Comparison of ENCODE assay signal across 27 cellular contexts in genomic region chr3:184211297-184211696, GRCh38. TPM values are rescaled to one million over a fixed set of nuclear protein-coding genes. Genes with fewer than 3 reads are reported as not detected.
DNase-seq lines count a peak whose midpoint lies in the region; ATAC-seq, FAIRE-seq and TF ChIP-seq lines count a peak whose summit lies in the region.
"Had no signal": no experiment of that assay in that cellular context is flagged by ENCODE, and none has a peak within 500 bp of the region (broad histone marks: within the 10 kb centered on the region; RNA-seq: fewer than 3 reads in every experiment).

No MANE protein-coding gene starts in this region.

- no peaks in the 10 kb centered on the region for H3K9me2 ChIP-seq in SK-N-SH

- H3K4me2 ChIP-seq in SK-N-SH (no peak overlapping the region), K562 (ENCODE audit: insufficient read depth, low read length) (no peak overlapping the region)
- H3K4me2 ChIP-seq: BLaER1 had no signal

- H3K9me1 ChIP-seq in K562 (ENCODE audit: control insufficient read depth, insufficient read depth, low read length): no peaks in the 10 kb centered on the region

- TF ChIP-seq CTCF in SK-N-SH (IDR thresholded peaks at IDR 0.05): no peak
- no peak for TF ChIP-seq CTCF in K562 (IDR thresholded peaks at IDR 0.05 in 2 of 3, conservative IDR thresholded peaks at IDR 0.05 in 1 of 3; ENCODE audit: insufficient read depth in 2 of 3, low read depth in 1 of 3, low read length in 3 of 3)

- in situ Hi-C loops in K562 (cut with MboI): no loop called here

- POLR2A ChIA-PET in SK-N-SH (lab: Yijun Ruan, JAX): interaction anchor here (0.9 kb wide), 1 partner anchor 17 kb away, joined by 5 read pairs; no protein-coding TSS in a partner anchor
- POLR2A ChIA-PET in K562 (lab: Yijun Ruan, JAX): interaction anchor here (0.7 to 1.7 kb wide), 4 partner anchors 8 to 28 kb away, joined by 3 to 4 read pairs (median 3); no protein-coding TSS in a partner anchor

- no peak for FAIRE-seq in K562 (lab: Jason Lieb, UNC)
- FAIRE-seq: A204.1, GM12878, GM12892, GM18507 had no signal

- CTCF ChIA-PET in SK-N-SH (lab: Yijun Ruan, JAX): interaction anchor here (0.6 to 5.3 kb wide), 3 partner anchors 17 to 76 kb away, joined by 3 to 48 read pairs (median 17); partner anchors contain the start of genes EEF1AKMT4 and VWA5B2
- CTCF ChIA-PET in K562 (lab: Yijun Ruan, JAX; ENCODE audit: low intra/inter-chr PET ratio): no interaction called here

- H3K79me2 ChIP-seq in SK-N-SH (ENCODE audit: insufficient read depth): no peaks in the 10 kb centered on the region
- no peaks in the 10 kb centered on the region for H3K79me2 ChIP-seq in K562 (ENCODE audit: control insufficient read depth, insufficient read depth, low read length)

- no peak overlapping the region for H3K9ac ChIP-seq in SK-N-SH
- H3K9ac ChIP-seq in K562 (ENCODE audit: insufficient read depth in 1 of 2, low read depth in 2 of 2, low read length in 2 of 2): no peak overlapping the region
- H3K9ac ChIP-seq: BLaER1 had no signal

- no peak for TF ChIP-seq POLR2A in K562 (conservative IDR thresholded peaks at IDR 0.05)

- peaks cover 15% of the 10 kb centered on the region; the same call in 1 of the 2 replicates for H3K27me3 ChIP-seq in SK-N-SH (ENCODE audit: insufficient read depth)
- H3K27me3 ChIP-seq in K562 (ENCODE audit: control insufficient read depth in 2 of 2, insufficient read depth in 2 of 2, low read length in 2 of 2): peaks cover 29 to 38% of the 10 kb centered on the region in 2 experiments; a peak in 4 of 5 replicates
- H3K27me3 ChIP-seq: BLaER1 had no signal

- TF ChIP-seq EP300 in SK-N-SH (IDR thresholded peaks at IDR 0.05; ENCODE audit: borderline replicate concordance in 1 of 2, low read depth in 1 of 2, low read length in 1 of 2) (peak in 1 of 2 experiments; percentile 99; a peak in 2 of 4 replicates), K562 (IDR thresholded peaks at IDR 0.05; ENCODE audit: low read length) (no peak)

- H2AFZ ChIP-seq in SK-N-SH (ENCODE audit: low read depth) (no peak overlapping the region), K562 (ENCODE audit: low read depth, low read length) (no peak overlapping the region)

- 17% methylated on average over 5 of the region's 5 CpGs for WGBS in SK-N-SH (ENCODE audit: low lambda C conversion rate)
- 8% methylated on average over 5 of the region's 5 CpGs for whole genome bisulfite sequencing in K562 (ENCODE audit: insufficient coverage, low coverage, missing lambda C conversion rate)

- H3K27ac ChIP-seq in SK-N-SH (ENCODE audit: low read depth in 2 of 2, low read length in 1 of 2): peak overlapping the region in 1 of 2 experiments; percentile 86; a peak in 2 of 4 replicates
- no peak overlapping the region for H3K27ac ChIP-seq in K562 (ENCODE audit: extremely low read depth, low read depth, low read length)
- H3K27ac ChIP-seq: BLaER1 had no signal

- no peaks in the 10 kb centered on the region for H4K20me1 ChIP-seq in SK-N-SH (ENCODE audit: insufficient read depth)
- H4K20me1 ChIP-seq in K562 (replicated peaks; ENCODE audit: control insufficient read depth, insufficient read depth, low read length): no peaks in the 10 kb centered on the region
- H4K20me1 ChIP-seq: BLaER1 had no signal

- peaks cover 0 to 3% of the 10 kb centered on the region in 2 experiments; a peak in 1 of 4 replicates for H3K4me1 ChIP-seq in SK-N-SH (ENCODE audit: control insufficient read depth in 1 of 2, insufficient read depth in 2 of 2, low read depth in 1 of 2, low read length in 1 of 2)
- no peaks in the 10 kb centered on the region; a peak in 1 of 5 replicates for H3K4me1 ChIP-seq in K562 (replicated peaks in 1 of 2; ENCODE audit: control insufficient read depth in 2 of 2, insufficient read depth in 2 of 2, low read length in 2 of 2)
- H3K4me1 ChIP-seq: BLaER1 had no signal

- DNase-seq in SK-N-DZ (ENCODE audit: low spot score): peak; percentile 99
- DNase-seq in SK-N-SH: peak; percentile 67
- DNase-seq in K562 (ENCODE audit: extremely low read depth in 1 of 4, low spot score in 3 of 4): no peak
- DNase-seq: 8988T; ACHN; BE2C; C1 segment of cervical spinal cord; CD4-positive, alpha-beta memory T cell; CD4-positive, CD25-positive, alpha-beta regulatory T cell; CD8-positive, alpha-beta memory T cell; COR-L47; DMS 273 treated with DMSO at 0.1 percent for 48 hours; DMS153; DMS53; DMS79; DND-41; EL; GDM1 had no signal

- no peaks in the 10 kb centered on the region for H3F3A ChIP-seq in SK-N-SH (replicated peaks; ENCODE audit: insufficient read depth)

- H3K9me3 ChIP-seq in SK-N-SH: no peaks in the 10 kb centered on the region
- no peaks in the 10 kb centered on the region for H3K9me3 ChIP-seq in K562 (replicated peaks; ENCODE audit: control insufficient read depth, insufficient read depth, low read depth, low read length)
- H3K9me3 ChIP-seq: BE2C, BLaER1 had no signal

- no TSS peak for BruUV-seq in K562 (replicated peaks; lab: Mats Ljungman, UMichigan)

- TF ChIP-seq RAD21 in SK-N-SH (IDR thresholded peaks at IDR 0.05; ENCODE audit: low read length) (peak; percentile 26), K562 (CRISPR knock-in tag; conservative IDR thresholded peaks at IDR 0.05 in 1 of 2, IDR thresholded peaks at IDR 0.05 in 1 of 2) (no peak)

- H3K36me3 ChIP-seq in SK-N-SH (replicated peaks in 1 of 2; ENCODE audit: control insufficient read depth in 1 of 2, insufficient read depth in 2 of 2, low read length in 1 of 2) (no peaks in the 10 kb centered on the region), K562 (ENCODE audit: control insufficient read depth, insufficient read depth, low read length) (no peaks in the 10 kb centered on the region)
- H3K36me3 ChIP-seq: BE2C, BLaER1 had no signal

- H3K4me3 ChIP-seq in SK-N-SH (ENCODE audit: low read depth in 2 of 2, low read length in 1 of 2): no peak overlapping the region
- no peak overlapping the region for H3K4me3 ChIP-seq in K562
- H3K4me3 ChIP-seq: BLaER1, GM12878 had no signal

- intact Hi-C loops in K562 (cut with micrococcal nuclease): no loop called here

- ATAC-seq in K562: no peak
- no peak for ATAC-seq in GM19328 (IDR thresholded peaks at IDR 0.05; ENCODE audit: unreplicated experiment)
- ATAC-seq in HG02970 (IDR thresholded peaks at IDR 0.05; ENCODE audit: low FRiP score, unreplicated experiment): no peak
- ATAC-seq: GM12878 had no signal

RNA-seq across cellular contexts. Expression of gene VWA5B2, which starts 18.1 kb away (rescaled TPM):
- polyA plus RNA-seq in SK-N-DZ (2014; cell fraction: cytosol; rRNA removed): 11.3 and 11.7 TPM in 2 replicates
- polyA plus RNA-seq in SK-N-DZ (2014; cell fraction: nucleus; rRNA removed): 60.4 and 113 TPM in 2 replicates
- 0.08 and 0.19 TPM in 2 replicates for polyA plus RNA-seq in SK-N-SH (2012; rRNA removed)
- 0.05 and 0.20 TPM in 2 replicates for polyA plus RNA-seq in SK-N-SH (2012; cell fraction: cytosol; rRNA removed)
- polyA plus RNA-seq in SK-N-SH (2012; cell fraction: nucleus; rRNA removed): 0.98 and 1.8 TPM in 2 replicates
- total RNA-seq in K562 (2011; cell fraction: chromatin; rRNA removed; ENCODE audit: low replicate concordance): not detected in 2 replicates
- not detected in 2 replicates for total RNA-seq in K562 (2011; cell fraction: nucleolus; rRNA removed)
- total RNA-seq in K562 (2011; cell fraction: nucleoplasm; rRNA removed): not detected in 2 replicates
- total RNA-seq in K562 (2014; rRNA removed): not detected in 2 replicates
- total RNA-seq in K562 (2014; rRNA removed; fragmentation: Illumina TruSeq; extraction: Trizol): not detected in 2 replicates
- not detected in 2 replicates for total RNA-seq in K562 (2015; rRNA removed; fragmentation: Illumina TruSeq; extraction: Trizol)
- total RNA-seq in K562 (2021): 0.04 TPM in 1 of 2 replicates, not detected in the other
- not detected in 2 replicates for polyA plus RNA-seq in K562 (2011; rRNA removed)
- polyA plus RNA-seq in K562 (2011; cell fraction: cytosol; rRNA removed): not detected in 2 replicates
- not detected in 2 replicates for polyA plus RNA-seq in K562 (2011; cell fraction: nucleus; rRNA removed)
- polyA plus RNA-seq in K562 (2012): 0.03 and 0.18 TPM in 2 replicates
- polyA plus RNA-seq in K562 (2014; fragmentation: Illumina TruSeq; extraction: Trizol): not detected in 2 replicates
- polyA plus RNA-seq in K562 (2014; fragmentation: Nextera tagmentation; extraction: Ambion mirVana): not detected
- not detected in 2 replicates for polyA plus RNA-seq in K562 (2014; rRNA removed)
- polyA minus RNA-seq in K562 (2011; rRNA and poly(A)+ RNA removed): not detected in 2 replicates
- polyA minus RNA-seq in K562 (2011; cell fraction: cytosol; rRNA and poly(A)+ RNA removed): not detected in 2 replicates
- polyA minus RNA-seq in K562 (2011; cell fraction: nucleus; rRNA and poly(A)+ RNA removed): not detected in 2 replicates
- total RNA-seq: CD4-positive, alpha-beta memory T cell; CD4-positive, CD25-positive, alpha-beta regulatory T cell; Daoy; GM12878 had no signal
- polyA plus RNA-seq: AG04450; CD8-positive, alpha-beta memory T cell had no signal

RNA-seq across cellular contexts. Expression of gene ABCF3, which starts 25.3 kb away (rescaled TPM):
- polyA plus RNA-seq in SK-N-DZ (2014; cell fraction: cytosol; rRNA removed): 18.0 and 31.9 TPM in 2 replicates
- 93.1 and 143 TPM in 2 replicates for polyA plus RNA-seq in SK-N-DZ (2014; cell fraction: nucleus; rRNA removed)
- polyA plus RNA-seq in SK-N-SH (2012; rRNA removed): 55.6 and 59.2 TPM in 2 replicates
- polyA plus RNA-seq in SK-N-SH (2012; cell fraction: cytosol; rRNA removed): 23.3 and 30.6 TPM in 2 replicates
- polyA plus RNA-seq in SK-N-SH (2012; cell fraction: nucleus; rRNA removed): 148 and 153 TPM in 2 replicates
- 203 and 374 TPM in 2 replicates for total RNA-seq in K562 (2011; cell fraction: chromatin; rRNA removed; ENCODE audit: low replicate concordance)
- total RNA-seq in K562 (2011; cell fraction: nucleolus; rRNA removed): 204 and 235 TPM in 2 replicates
- total RNA-seq in K562 (2011; cell fraction: nucleoplasm; rRNA removed): 155 and 178 TPM in 2 replicates
- total RNA-seq in K562 (2014; rRNA removed): 47.1 and 54.2 TPM in 2 replicates
- total RNA-seq in K562 (2014; rRNA removed; fragmentation: Illumina TruSeq; extraction: Trizol): 17.6 and 20.0 TPM in 2 replicates
- 33.6 and 37.7 TPM in 2 replicates for total RNA-seq in K562 (2015; rRNA removed; fragmentation: Illumina TruSeq; extraction: Trizol)
- 61.9 and 77.9 TPM in 2 replicates for total RNA-seq in K562 (2021)
- 45.1 and 59.3 TPM in 2 replicates for polyA plus RNA-seq in K562 (2011; rRNA removed)
- polyA plus RNA-seq in K562 (2011; cell fraction: cytosol; rRNA removed): 54.7 and 103 TPM in 2 replicates
- polyA plus RNA-seq in K562 (2011; cell fraction: nucleus; rRNA removed): 298 and 363 TPM in 2 replicates
- polyA plus RNA-seq in K562 (2012): 47.0 and 54.1 TPM in 2 replicates
- polyA plus RNA-seq in K562 (2014; fragmentation: Illumina TruSeq; extraction: Trizol): 51.0 and 57.1 TPM in 2 replicates
- 10 to 100 TPM in 1 of 2 experiments, 1 to 10 TPM in 1; 6.7 to 23.7 TPM for polyA plus RNA-seq in K562 (2014; fragmentation: Nextera tagmentation; extraction: Ambion mirVana)
- polyA plus RNA-seq in K562 (2014; rRNA removed): 65.0 and 68.5 TPM in 2 replicates
- polyA minus RNA-seq in K562 (2011; rRNA and poly(A)+ RNA removed): 45.4 and 50.7 TPM in 2 replicates
- polyA minus RNA-seq in K562 (2011; cell fraction: cytosol; rRNA and poly(A)+ RNA removed): 31.0 and 41.5 TPM in 2 replicates
- 96.3 and 137 TPM in 2 replicates for polyA minus RNA-seq in K562 (2011; cell fraction: nucleus; rRNA and poly(A)+ RNA removed)

RNA-seq across cellular contexts. Expression of gene AP2M1, which starts 36.6 kb away (rescaled TPM):
- polyA plus RNA-seq in SK-N-DZ (2014; cell fraction: cytosol; rRNA removed): 334 and 339 TPM in 2 replicates
- 274 and 313 TPM in 2 replicates for polyA plus RNA-seq in SK-N-DZ (2014; cell fraction: nucleus; rRNA removed)
- polyA plus RNA-seq in SK-N-SH (2012; rRNA removed) (645 and 759 TPM in 2 replicates), K562 (2011; rRNA removed) (505 and 704 TPM in 2 replicates), K562 (2014; fragmentation: Illumina TruSeq; extraction: Trizol) (400 and 440 TPM in 2 replicates), K562 (2014; fragmentation: Nextera tagmentation; extraction: Ambion mirVana) (100 to 1,000 TPM; 118 to 252 TPM), K562 (2014; rRNA removed) (275 and 325 TPM in 2 replicates)
- polyA plus RNA-seq in SK-N-SH (2012; cell fraction: cytosol; rRNA removed): 537 and 665 TPM in 2 replicates
- polyA plus RNA-seq in SK-N-SH (2012; cell fraction: nucleus; rRNA removed): 480 and 683 TPM in 2 replicates
- total RNA-seq in K562 (2011; cell fraction: chromatin; rRNA removed; ENCODE audit: low replicate concordance): 357 and 707 TPM in 2 replicates
- total RNA-seq in K562 (2011; cell fraction: nucleolus; rRNA removed): 352 and 411 TPM in 2 replicates
- 363 and 369 TPM in 2 replicates for total RNA-seq in K562 (2011; cell fraction: nucleoplasm; rRNA removed)
- total RNA-seq in K562 (2014; rRNA removed) (282 and 320 TPM in 2 replicates), K562 (2014; rRNA removed; fragmentation: Illumina TruSeq; extraction: Trizol) (277 and 296 TPM in 2 replicates), K562 (2015; rRNA removed; fragmentation: Illumina TruSeq; extraction: Trizol) (247 and 250 TPM in 2 replicates), K562 (2021) (367 and 385 TPM in 2 replicates)
- polyA plus RNA-seq in K562 (2011; cell fraction: cytosol; rRNA removed): 307 and 406 TPM in 2 replicates
- polyA plus RNA-seq in K562 (2011; cell fraction: nucleus; rRNA removed): 576 and 635 TPM in 2 replicates
- polyA plus RNA-seq in K562 (2012): 764 and 803 TPM in 2 replicates
- polyA minus RNA-seq in K562 (2011; rRNA and poly(A)+ RNA removed): 381 and 396 TPM in 2 replicates
- polyA minus RNA-seq in K562 (2011; cell fraction: cytosol; rRNA and poly(A)+ RNA removed): 150 and 169 TPM in 2 replicates
- 111 and 158 TPM in 2 replicates for polyA minus RNA-seq in K562 (2011; cell fraction: nucleus; rRNA and poly(A)+ RNA removed)

RNA-seq across cellular contexts. Expression of gene ALG3, which starts 37.5 kb away (rescaled TPM):
- polyA plus RNA-seq in SK-N-DZ (2014; cell fraction: cytosol; rRNA removed): 108 and 118 TPM in 2 replicates
- 87.2 and 130 TPM in 2 replicates for polyA plus RNA-seq in SK-N-DZ (2014; cell fraction: nucleus; rRNA removed)
- polyA plus RNA-seq in SK-N-SH (2012; rRNA removed): 66.0 and 71.4 TPM in 2 replicates
- 31.2 and 49.1 TPM in 2 replicates for polyA plus RNA-seq in SK-N-SH (2012; cell fraction: cytosol; rRNA removed)
- polyA plus RNA-seq in SK-N-SH (2012; cell fraction: nucleus; rRNA removed): 92.0 and 100 TPM in 2 replicates
- 121 and 277 TPM in 2 replicates for total RNA-seq in K562 (2011; cell fraction: chromatin; rRNA removed; ENCODE audit: low replicate concordance)
- 275 and 294 TPM in 2 replicates for total RNA-seq in K562 (2011; cell fraction: nucleolus; rRNA removed)
- 247 and 308 TPM in 2 replicates for total RNA-seq in K562 (2011; cell fraction: nucleoplasm; rRNA removed)
- 80.1 and 93.3 TPM in 2 replicates for total RNA-seq in K562 (2014; rRNA removed)
- total RNA-seq in K562 (2014; rRNA removed; fragmentation: Illumina TruSeq; extraction: Trizol): 34.4 and 39.9 TPM in 2 replicates
- total RNA-seq in K562 (2015; rRNA removed; fragmentation: Illumina TruSeq; extraction: Trizol): 47.5 and 48.2 TPM in 2 replicates
- total RNA-seq in K562 (2021): 107 and 110 TPM in 2 replicates
- 85.8 and 106 TPM in 2 replicates for polyA plus RNA-seq in K562 (2011; rRNA removed)
- polyA plus RNA-seq in K562 (2011; cell fraction: cytosol; rRNA removed): 225 and 291 TPM in 2 replicates
- 181 and 255 TPM in 2 replicates for polyA plus RNA-seq in K562 (2011; cell fraction: nucleus; rRNA removed)
- polyA plus RNA-seq in K562 (2012): 84.6 and 84.9 TPM in 2 replicates
- 103 and 120 TPM in 2 replicates for polyA plus RNA-seq in K562 (2014; fragmentation: Illumina TruSeq; extraction: Trizol)
- polyA plus RNA-seq in K562 (2014; fragmentation: Nextera tagmentation; extraction: Ambion mirVana): 10 to 100 TPM; 37.5 to 41.1 TPM
- polyA plus RNA-seq in K562 (2014; rRNA removed): 81.0 and 81.3 TPM in 2 replicates
- 146 and 213 TPM in 2 replicates for polyA minus RNA-seq in K562 (2011; rRNA and poly(A)+ RNA removed)
- 102 and 118 TPM in 2 replicates for polyA minus RNA-seq in K562 (2011; cell fraction: cytosol; rRNA and poly(A)+ RNA removed)
- polyA minus RNA-seq in K562 (2011; cell fraction: nucleus; rRNA and poly(A)+ RNA removed): 125 and 146 TPM in 2 replicates

RNA-seq across cellular contexts. Expression of gene EEF1AKMT4, which starts 38.2 kb away (rescaled TPM):
- polyA plus RNA-seq in SK-N-DZ (2014; cell fraction: cytosol; rRNA removed): 21.0 and 21.2 TPM in 2 replicates
- 11.0 and 12.2 TPM in 2 replicates for polyA plus RNA-seq in SK-N-DZ (2014; cell fraction: nucleus; rRNA removed)
- polyA plus RNA-seq in SK-N-SH (2012; rRNA removed) (7.2 and 9.3 TPM in 2 replicates), K562 (2011; rRNA removed) (18.9 and 22.4 TPM in 2 replicates), K562 (2014; fragmentation: Illumina TruSeq; extraction: Trizol) (15.8 and 19.5 TPM in 2 replicates), K562 (2014; fragmentation: Nextera tagmentation; extraction: Ambion mirVana) (10 to 100 TPM; 47.4 to 49.4 TPM), K562 (2014; rRNA removed) (27.1 and 27.7 TPM in 2 replicates)
- polyA plus RNA-seq in SK-N-SH (2012; cell fraction: cytosol; rRNA removed): 6.1 and 7.2 TPM in 2 replicates
- 3.6 and 4.6 TPM in 2 replicates for polyA plus RNA-seq in SK-N-SH (2012; cell fraction: nucleus; rRNA removed)
- total RNA-seq in K562 (2011; cell fraction: chromatin; rRNA removed; ENCODE audit: low replicate concordance): 5.5 and 16.7 TPM in 2 replicates
- total RNA-seq in K562 (2011; cell fraction: nucleolus; rRNA removed): 18.0 and 19.9 TPM in 2 replicates
- 14.8 and 19.7 TPM in 2 replicates for total RNA-seq in K562 (2011; cell fraction: nucleoplasm; rRNA removed)
- total RNA-seq in K562 (2014; rRNA removed) (24.5 and 29.6 TPM in 2 replicates), K562 (2014; rRNA removed; fragmentation: Illumina TruSeq; extraction: Trizol) (8.7 and 10.3 TPM in 2 replicates), K562 (2015; rRNA removed; fragmentation: Illumina TruSeq; extraction: Trizol) (11.5 and 11.6 TPM in 2 replicates), K562 (2021) (16.8 and 17.0 TPM in 2 replicates)
- 46.0 and 68.4 TPM in 2 replicates for polyA plus RNA-seq in K562 (2011; cell fraction: cytosol; rRNA removed)
- polyA plus RNA-seq in K562 (2011; cell fraction: nucleus; rRNA removed): 17.7 and 18.3 TPM in 2 replicates
- polyA plus RNA-seq in K562 (2012): 13.2 and 17.4 TPM in 2 replicates
- polyA minus RNA-seq in K562 (2011; rRNA and poly(A)+ RNA removed): 13.2 and 19.6 TPM in 2 replicates
- polyA minus RNA-seq in K562 (2011; cell fraction: cytosol; rRNA and poly(A)+ RNA removed): 7.8 and 11.6 TPM in 2 replicates
- 11.4 and 15.1 TPM in 2 replicates for polyA minus RNA-seq in K562 (2011; cell fraction: nucleus; rRNA and poly(A)+ RNA removed)

Comparison
In these comparisons a context has a peak if more than half of its experiments do, and no peak if none do; other contexts are left out.
1. DNase-seq: peak in SK-N-DZ (single experiment) and SK-N-SH (single experiment); none in K562 (0 of 4).